2 cellular contexts compared by ENCODE assay signal in genomic region chr1:154783976-154784375, GRCh38.
TF ChIP-seq lines count a peak whose summit lies in the region.

No MANE protein-coding gene starts in this region.

TF ChIP-seq in WTC11, 78 proteins besides CTCF, POLR2A, EP300 and RAD21 (continued from another document):
- TF ChIP-seq ZNF281 (CRISPR knock-in tag; IDR thresholded peaks at IDR 0.05): no peak
- no peak for TF ChIP-seq SP1 (CRISPR knock-in tag; conservative IDR thresholded peaks at IDR 0.05)
- TF ChIP-seq ZNF121 (CRISPR knock-in tag; IDR thresholded peaks at IDR 0.05): no peak
- TF ChIP-seq, protein P1, sequence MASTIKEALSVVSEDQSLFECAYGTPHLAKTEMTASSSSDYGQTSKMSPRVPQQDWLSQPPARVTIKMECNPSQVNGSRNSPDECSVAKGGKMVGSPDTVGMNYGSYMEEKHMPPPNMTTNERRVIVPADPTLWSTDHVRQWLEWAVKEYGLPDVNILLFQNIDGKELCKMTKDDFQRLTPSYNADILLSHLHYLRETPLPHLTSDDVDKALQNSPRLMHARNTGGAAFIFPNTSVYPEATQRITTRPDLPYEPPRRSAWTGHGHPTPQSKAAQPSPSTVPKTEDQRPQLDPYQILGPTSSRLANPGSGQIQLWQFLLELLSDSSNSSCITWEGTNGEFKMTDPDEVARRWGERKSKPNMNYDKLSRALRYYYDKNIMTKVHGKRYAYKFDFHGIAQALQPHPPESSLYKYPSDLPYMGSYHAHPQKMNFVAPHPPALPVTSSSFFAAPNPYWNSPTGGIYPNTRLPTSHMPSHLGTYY (CRISPR knock-in tag; IDR thresholded peaks at IDR 0.05): no peak

TF ChIP-seq in H1, 55 proteins besides CTCF, POLR2A, EP300 and RAD21:
- TF ChIP-seq, protein P2, sequence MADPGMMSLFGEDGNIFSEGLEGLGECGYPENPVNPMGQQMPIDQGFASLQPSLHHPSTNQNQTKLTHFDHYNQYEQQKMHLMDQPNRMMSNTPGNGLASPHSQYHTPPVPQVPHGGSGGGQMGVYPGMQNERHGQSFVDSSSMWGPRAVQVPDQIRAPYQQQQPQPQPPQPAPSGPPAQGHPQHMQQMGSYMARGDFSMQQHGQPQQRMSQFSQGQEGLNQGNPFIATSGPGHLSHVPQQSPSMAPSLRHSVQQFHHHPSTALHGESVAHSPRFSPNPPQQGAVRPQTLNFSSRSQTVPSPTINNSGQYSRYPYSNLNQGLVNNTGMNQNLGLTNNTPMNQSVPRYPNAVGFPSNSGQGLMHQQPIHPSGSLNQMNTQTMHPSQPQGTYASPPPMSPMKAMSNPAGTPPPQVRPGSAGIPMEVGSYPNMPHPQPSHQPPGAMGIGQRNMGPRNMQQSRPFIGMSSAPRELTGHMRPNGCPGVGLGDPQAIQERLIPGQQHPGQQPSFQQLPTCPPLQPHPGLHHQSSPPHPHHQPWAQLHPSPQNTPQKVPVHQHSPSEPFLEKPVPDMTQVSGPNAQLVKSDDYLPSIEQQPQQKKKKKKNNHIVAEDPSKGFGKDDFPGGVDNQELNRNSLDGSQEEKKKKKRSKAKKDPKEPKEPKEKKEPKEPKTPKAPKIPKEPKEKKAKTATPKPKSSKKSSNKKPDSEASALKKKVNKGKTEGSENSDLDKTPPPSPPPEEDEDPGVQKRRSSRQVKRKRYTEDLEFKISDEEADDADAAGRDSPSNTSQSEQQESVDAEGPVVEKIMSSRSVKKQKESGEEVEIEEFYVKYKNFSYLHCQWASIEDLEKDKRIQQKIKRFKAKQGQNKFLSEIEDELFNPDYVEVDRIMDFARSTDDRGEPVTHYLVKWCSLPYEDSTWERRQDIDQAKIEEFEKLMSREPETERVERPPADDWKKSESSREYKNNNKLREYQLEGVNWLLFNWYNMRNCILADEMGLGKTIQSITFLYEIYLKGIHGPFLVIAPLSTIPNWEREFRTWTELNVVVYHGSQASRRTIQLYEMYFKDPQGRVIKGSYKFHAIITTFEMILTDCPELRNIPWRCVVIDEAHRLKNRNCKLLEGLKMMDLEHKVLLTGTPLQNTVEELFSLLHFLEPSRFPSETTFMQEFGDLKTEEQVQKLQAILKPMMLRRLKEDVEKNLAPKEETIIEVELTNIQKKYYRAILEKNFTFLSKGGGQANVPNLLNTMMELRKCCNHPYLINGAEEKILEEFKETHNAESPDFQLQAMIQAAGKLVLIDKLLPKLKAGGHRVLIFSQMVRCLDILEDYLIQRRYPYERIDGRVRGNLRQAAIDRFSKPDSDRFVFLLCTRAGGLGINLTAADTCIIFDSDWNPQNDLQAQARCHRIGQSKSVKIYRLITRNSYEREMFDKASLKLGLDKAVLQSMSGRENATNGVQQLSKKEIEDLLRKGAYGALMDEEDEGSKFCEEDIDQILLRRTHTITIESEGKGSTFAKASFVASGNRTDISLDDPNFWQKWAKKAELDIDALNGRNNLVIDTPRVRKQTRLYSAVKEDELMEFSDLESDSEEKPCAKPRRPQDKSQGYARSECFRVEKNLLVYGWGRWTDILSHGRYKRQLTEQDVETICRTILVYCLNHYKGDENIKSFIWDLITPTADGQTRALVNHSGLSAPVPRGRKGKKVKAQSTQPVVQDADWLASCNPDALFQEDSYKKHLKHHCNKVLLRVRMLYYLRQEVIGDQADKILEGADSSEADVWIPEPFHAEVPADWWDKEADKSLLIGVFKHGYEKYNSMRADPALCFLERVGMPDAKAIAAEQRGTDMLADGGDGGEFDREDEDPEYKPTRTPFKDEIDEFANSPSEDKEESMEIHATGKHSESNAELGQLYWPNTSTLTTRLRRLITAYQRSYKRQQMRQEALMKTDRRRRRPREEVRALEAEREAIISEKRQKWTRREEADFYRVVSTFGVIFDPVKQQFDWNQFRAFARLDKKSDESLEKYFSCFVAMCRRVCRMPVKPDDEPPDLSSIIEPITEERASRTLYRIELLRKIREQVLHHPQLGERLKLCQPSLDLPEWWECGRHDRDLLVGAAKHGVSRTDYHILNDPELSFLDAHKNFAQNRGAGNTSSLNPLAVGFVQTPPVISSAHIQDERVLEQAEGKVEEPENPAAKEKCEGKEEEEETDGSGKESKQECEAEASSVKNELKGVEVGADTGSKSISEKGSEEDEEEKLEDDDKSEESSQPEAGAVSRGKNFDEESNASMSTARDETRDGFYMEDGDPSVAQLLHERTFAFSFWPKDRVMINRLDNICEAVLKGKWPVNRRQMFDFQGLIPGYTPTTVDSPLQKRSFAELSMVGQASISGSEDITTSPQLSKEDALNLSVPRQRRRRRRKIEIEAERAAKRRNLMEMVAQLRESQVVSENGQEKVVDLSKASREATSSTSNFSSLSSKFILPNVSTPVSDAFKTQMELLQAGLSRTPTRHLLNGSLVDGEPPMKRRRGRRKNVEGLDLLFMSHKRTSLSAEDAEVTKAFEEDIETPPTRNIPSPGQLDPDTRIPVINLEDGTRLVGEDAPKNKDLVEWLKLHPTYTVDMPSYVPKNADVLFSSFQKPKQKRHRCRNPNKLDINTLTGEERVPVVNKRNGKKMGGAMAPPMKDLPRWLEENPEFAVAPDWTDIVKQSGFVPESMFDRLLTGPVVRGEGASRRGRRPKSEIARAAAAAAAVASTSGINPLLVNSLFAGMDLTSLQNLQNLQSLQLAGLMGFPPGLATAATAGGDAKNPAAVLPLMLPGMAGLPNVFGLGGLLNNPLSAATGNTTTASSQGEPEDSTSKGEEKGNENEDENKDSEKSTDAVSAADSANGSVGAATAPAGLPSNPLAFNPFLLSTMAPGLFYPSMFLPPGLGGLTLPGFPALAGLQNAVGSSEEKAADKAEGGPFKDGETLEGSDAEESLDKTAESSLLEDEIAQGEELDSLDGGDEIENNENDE (IDR thresholded peaks at IDR 0.05; ENCODE audit: insufficient replicate concordance, low read length): no peak
- no peak for TF ChIP-seq SP2 (IDR thresholded peaks at IDR 0.05; ENCODE audit: low read length)
